ENCODE assay signal across 21 cellular contexts in genomic region chr10:49385939-49386922, GRCh38. TPM values are rescaled to one million over a fixed set of nuclear protein-coding genes. Genes with fewer than 3 reads are reported as not detected.
DNase-seq lines count a peak whose midpoint lies in the region; ATAC-seq and TF ChIP-seq lines count a peak whose summit lies in the region.
"Had no signal": no experiment of that assay in that cellular context is flagged by ENCODE, and none has a peak within 500 bp of the region (broad histone marks: within the 10 kb centered on the region; RNA-seq: fewer than 3 reads in every experiment).

No MANE protein-coding gene starts in this region.

- no peak overlapping the region for H4K5ac ChIP-seq in IMR-90 (ENCODE audit: low read depth, low read length)

- no peak overlapping the region for H4K8ac ChIP-seq in IMR-90 (ENCODE audit: low read depth in 2 of 2, low read length in 2 of 2)
- H4K8ac ChIP-seq in neuronal stem cell (ENCODE audit: low read depth, low read length) = no peak overlapping the region

- no peaks in the 10 kb centered on the region for H3K9me3 ChIP-seq in IMR-90 (ENCODE audit: control insufficient read depth, insufficient read depth, low read length)
- no peaks in the 10 kb centered on the region for H3K9me3 ChIP-seq in neuronal stem cell (replicated peaks in 1 of 2; ENCODE audit: control insufficient read depth in 2 of 2, insufficient read depth in 1 of 2, low read depth in 1 of 2, low read length in 2 of 2)
- H3K9me3 ChIP-seq: A549; BLaER1 treated with 17β-estradiol and CSF1 and Interleukin-3, amounts not matched to agents 10 nM and 100 nM; SJSA1 had no signal

- ATAC-seq in IMR-90 (ENCODE audit: low read depth) (no peak), WTC11 (peak; percentile 43), HG03095 (IDR thresholded peaks at IDR 0.05; ENCODE audit: unreplicated experiment) (no peak)
- ATAC-seq: A549; CD8-positive, alpha-beta T cell had no signal

- 0 out of 2 replicates have a peak overlapping the region, but pooled peaks have one; percentile 18 for H3K14ac ChIP-seq in IMR-90 (replicated peaks; ENCODE audit: low read depth, low read length)
- no peak overlapping the region for H3K14ac ChIP-seq in neuronal stem cell (ENCODE audit: low read length)

- intact Hi-C loops in IMR-90 (cut with micrococcal nuclease) = no loop called here

- 0 out of 2 replicates have a peak overlapping the region, but pooled peaks have one; percentile 53 for H2BK20ac ChIP-seq in IMR-90 (ENCODE audit: low read depth, low read length)

- no TSS peak for BruUV-seq in IMR-90 (replicated peaks; lab: Mats Ljungman, UMichigan)

- H3K27ac ChIP-seq in IMR-90 (ENCODE audit: insufficient read depth, low read length) (no peak overlapping the region), neuronal stem cell (replicated peaks; ENCODE audit: low read length) (no peak overlapping the region)
- H3K27ac ChIP-seq: A549; BLaER1 treated with 17β-estradiol and CSF1 and Interleukin-3, amounts not matched to agents 10 nM and 100 nM; SJSA1 had no signal

- no peaks in the 10 kb centered on the region for H3K79me1 ChIP-seq in IMR-90 (ENCODE audit: low read depth in 1 of 2, low read length in 2 of 2)
- H3K79me1 ChIP-seq in neuronal stem cell (ENCODE audit: low read depth, low read length) = no peaks in the 10 kb centered on the region

- H3K4me2 ChIP-seq in IMR-90 (ENCODE audit: low read depth, low read length) (no peak overlapping the region; the same call in 1 of the 2 replicates), neuronal stem cell (ENCODE audit: insufficient read depth, low read length, poor library complexity, severe bottlenecking) (no peak overlapping the region)
- H3K4me2 ChIP-seq: A549; BLaER1 treated with 17β-estradiol and CSF1 and Interleukin-3, amounts not matched to agents 10 nM and 100 nM had no signal

- H3K36me3 ChIP-seq in IMR-90 (ENCODE audit: control insufficient read depth, insufficient read depth, low read length) (no peaks in the 10 kb centered on the region), neuronal stem cell (replicated peaks in 1 of 2; ENCODE audit: control insufficient read depth in 2 of 2, insufficient read depth in 2 of 2, low read length in 2 of 2) (no peaks in the 10 kb centered on the region)
- H3K36me3 ChIP-seq: BLaER1 treated with 17β-estradiol and CSF1 and Interleukin-3, amounts not matched to agents 10 nM and 100 nM; SJSA1 had no signal

- no peak overlapping the region for H4K91ac ChIP-seq in IMR-90 (ENCODE audit: insufficient read depth, low read depth, low read length)
- H4K91ac ChIP-seq in neuronal stem cell (ENCODE audit: low read depth, low read length, poor library complexity) = no peak overlapping the region

- no peak overlapping the region for H3K9ac ChIP-seq in IMR-90 (ENCODE audit: low read depth, low read length)
- H3K9ac ChIP-seq in neuronal stem cell (ENCODE audit: low read depth, low read length, poor library complexity) = no peak overlapping the region
- H3K9ac ChIP-seq: BLaER1 treated with 17β-estradiol and CSF1 and Interleukin-3, amounts not matched to agents 10 nM and 100 nM had no signal

- no peak for TF ChIP-seq POLR2A in IMR-90 (IDR thresholded peaks at IDR 0.05; ENCODE audit: low read depth, low read length)

- H2BK15ac ChIP-seq in IMR-90 (ENCODE audit: low read depth, low read length) (peak overlapping the region; percentile 3; the same call in 1 of the 3 replicates), neuronal stem cell (ENCODE audit: low read length) (no peak overlapping the region)

- H3K56ac ChIP-seq in IMR-90 (ENCODE audit: extremely low read depth, insufficient read depth, low read length) = no peak overlapping the region

- H3K23ac ChIP-seq in IMR-90 (ENCODE audit: low read depth, low read length) (no peak overlapping the region), neuronal stem cell (ENCODE audit: low read depth, low read length, poor library complexity) (peak overlapping the region; percentile 44)

- 0 out of 2 replicates have a peak, but pooled peaks cover 3% of the 10 kb centered on the region for H3K4me1 Mint-ChIP-seq in WTC11
- H3K4me1 Mint-ChIP-seq: IgD-negative memory B cell had no signal

- 0 out of 2 replicates have a peak, but pooled peaks cover 5% of the 10 kb centered on the region for H4K20me1 ChIP-seq in IMR-90 (ENCODE audit: insufficient read depth, low read length)

- H2AFZ ChIP-seq in IMR-90 (replicated peaks; ENCODE audit: low read length, poor library complexity) (peak overlapping the region; percentile 63), neuronal stem cell (ENCODE audit: low read length) (no peak overlapping the region)

- H2BK120ac ChIP-seq in IMR-90 (ENCODE audit: low read depth, low read length) (peak overlapping the region; percentile 81), neuronal stem cell (ENCODE audit: low read depth, low read length) (no peak overlapping the region)

- TF ChIP-seq CTCF in IMR-90 (conservative IDR thresholded peaks at IDR 0.05; ENCODE audit: low read depth, low read length) = no peak
- TF ChIP-seq CTCF in WTC11 (IDR thresholded peaks at IDR 0.05) = no peak

- CTCF ChIA-PET in IMR-90 (lab: Yijun Ruan, JAX) = interaction anchor here (0.6 to 2.1 kb wide), 2 partner anchors 22 to 33 kb away, joined by 3 to 7 read pairs; no protein-coding TSS in a partner anchor
- CTCF ChIA-PET in WTC11 (lab: Charles Lee) = interaction anchor here (1.8 kb wide), 1 partner anchor 22 kb away, joined by 4 read pairs; no protein-coding TSS in a partner anchor

- H2BK12ac ChIP-seq in neuronal stem cell (ENCODE audit: low read length) = no peak overlapping the region

- H3K9me3 Mint-ChIP-seq in WTC11 = no peaks in the 10 kb centered on the region
- H3K9me3 Mint-ChIP-seq: CD8-positive, alpha-beta T cell had no signal

- H3K36me3 Mint-ChIP-seq in WTC11 = no peaks in the 10 kb centered on the region
- H3K36me3 Mint-ChIP-seq: CD8-positive, alpha-beta T cell had no signal

- POLR2A ChIA-PET in IMR-90 (lab: Charles Lee; ENCODE audit: unreplicated experiment) (no interaction called here), WTC11 (lab: Charles Lee) (no interaction called here)

- H3K27me3 ChIP-seq in IMR-90 (ENCODE audit: control insufficient read depth, insufficient read depth, low read length) = peaks cover 28% of the 10 kb centered on the region
- H3K27me3 ChIP-seq in neuronal stem cell (ENCODE audit: control insufficient read depth in 3 of 3, insufficient read depth in 3 of 3, low read depth in 1 of 3, low read length in 3 of 3) = peaks cover 0 to 48% (median 0%) of the 10 kb centered on the region in 3 experiments
- H3K27me3 ChIP-seq: BLaER1 treated with 17β-estradiol and CSF1 and Interleukin-3, amounts not matched to agents 10 nM and 100 nM; SJSA1 had no signal

- H3K4me3 ChIP-seq in IMR-90 (ENCODE audit: insufficient read depth, low read depth, low read length) (no peak overlapping the region), neuronal stem cell (ENCODE audit: low read length in 2 of 2) (no peak overlapping the region)
- H3K4me3 ChIP-seq: A549; BLaER1 treated with 17β-estradiol and CSF1 and Interleukin-3, amounts not matched to agents 10 nM and 100 nM; SJSA1 had no signal

- no peak overlapping the region for H3K27ac Mint-ChIP-seq in WTC11
- H3K27ac Mint-ChIP-seq: CD8-positive, alpha-beta T cell; IgD-negative memory B cell had no signal

- no peak overlapping the region for H3K4me3 Mint-ChIP-seq in WTC11
- H3K4me3 Mint-ChIP-seq: CD8-positive, alpha-beta T cell; IgD-negative memory B cell had no signal

- dilution Hi-C loops in IMR-90 (cut with HindIII; ENCODE audit: low sequenced_read_pairs, unreplicated experiment) = no loop called here

- H3K4me1 ChIP-seq in IMR-90 (ENCODE audit: control insufficient read depth, insufficient read depth, low read length) (peaks cover 3% of the 10 kb centered on the region; the same call in 1 of the 2 replicates), neuronal stem cell (ENCODE audit: control insufficient read depth in 2 of 2, insufficient read depth in 1 of 2, low read depth in 1 of 2, low read length in 2 of 2) (no peaks in the 10 kb centered on the region)
- H3K4me1 ChIP-seq: A549, SJSA1 had no signal

- H2AK5ac ChIP-seq in IMR-90 (ENCODE audit: low read depth, low read length) (peak overlapping the region; percentile 79), neuronal stem cell (ENCODE audit: low read depth, low read length) (peak overlapping the region; percentile 19)

- 80% methylated on average over 6 of the region's 22 CpGs; no CpG with 5 or more reads in 1 of the 2 experiments for WGBS in IMR-90 (ENCODE audit: extremely low coverage in 2 of 2, insufficient read length in 1 of 2), 2 experiments
- WGBS in neuronal stem cell (ENCODE audit: extremely low coverage in 2 of 2, insufficient read length in 2 of 2, insufficient replicate concordance in 1 of 2), 2 donors = no CpG with 5 or more reads among the region's 22 CpGs

- H3K27me3 Mint-ChIP-seq in WTC11 (ENCODE audit: low read depth) = peaks cover 11% of the 10 kb centered on the region

- H3K18ac ChIP-seq in IMR-90 (ENCODE audit: low read depth, low read length) (no peak overlapping the region), neuronal stem cell (ENCODE audit: low read length) (no peak overlapping the region)

- no peak overlapping the region for H2BK5ac ChIP-seq in IMR-90 (ENCODE audit: low read depth, low read length, poor library complexity, severe bottlenecking)
- H2BK5ac ChIP-seq in neuronal stem cell (ENCODE audit: low read length) = no peak overlapping the region

- DNase-seq in EH (ENCODE audit: low read depth) (peak; percentile 7), IMR-90 (no peak), WTC11 (ENCODE audit: low spot score) (no peak), neuronal stem cell (ENCODE audit: low spot score) (no peak), ureter (ENCODE audit: low spot score) (no peak), HCEC 1CT (no peak), RPMI8226 (no peak)
- DNase-seq: Calu3; CD8-positive, alpha-beta T cell; NCI-H1694 treated with DMSO at 0.1 percent for 48 hours; NCI-H510A; NCI-H748 treated with DMSO at 0.1 percent for 48 hours; NK-92 treated with Interleukin-12 subunit alpha and Interleukin-12 subunit beta, amount 100 ng/mL, for 24 hours had no signal

- H2AK9ac ChIP-seq in IMR-90 (replicated peaks; ENCODE audit: low read depth, low read length, poor library complexity) = peak overlapping the region; percentile 26

- in situ Hi-C loops in IMR-90 (cut with MboI; ENCODE audit: low sequenced_read_pairs) = no loop called here

- H3K9me1 ChIP-seq in IMR-90 (ENCODE audit: insufficient read depth, low read length) = peaks cover 10% of the 10 kb centered on the region

- TF ChIP-seq RAD21 in IMR-90 (IDR thresholded peaks at IDR 0.05; ENCODE audit: low read length) = no peak

- peak overlapping the region; percentile 37; the same call in 1 of the 2 replicates for H3K4ac ChIP-seq in IMR-90 (ENCODE audit: low read depth, low read length)
- H3K4ac ChIP-seq in neuronal stem cell (ENCODE audit: low read length) = no peak overlapping the region

RNA-seq across cellular contexts. Expression of gene DRGX, which starts 9.7 kb away (rescaled TPM):
- not detected in 2 replicates for total RNA-seq in IMR-90 (2012; rRNA removed)
- not detected in 2 replicates for polyA plus RNA-seq in IMR-90 (2012; rRNA removed)
- not detected in 2 replicates for polyA plus RNA-seq in IMR-90 (2012; cell fraction: cytosol; rRNA removed)
- polyA plus RNA-seq in IMR-90 (2012; cell fraction: nucleus; rRNA removed; ENCODE audit: low replicate concordance) = not detected in 2 replicates
- not detected in 3 replicates for total RNA-seq in WTC11 (2021)
- not detected for polyA plus RNA-seq in neuronal stem cell (2013, experiment 1 of 2)
- not detected for polyA plus RNA-seq in neuronal stem cell (2013, experiment 2 of 2)
- not detected for total RNA-seq in ureter
- total RNA-seq: Calu3; CD8-positive, alpha-beta T cell; HT-29; OCI-LY7; RPMI7951; SJSA1 had no signal
- polyA plus RNA-seq: A549, IgD-negative memory B cell had no signal
